ENCODE assay signal across 10 cellular contexts in the genomic region with DNA sequence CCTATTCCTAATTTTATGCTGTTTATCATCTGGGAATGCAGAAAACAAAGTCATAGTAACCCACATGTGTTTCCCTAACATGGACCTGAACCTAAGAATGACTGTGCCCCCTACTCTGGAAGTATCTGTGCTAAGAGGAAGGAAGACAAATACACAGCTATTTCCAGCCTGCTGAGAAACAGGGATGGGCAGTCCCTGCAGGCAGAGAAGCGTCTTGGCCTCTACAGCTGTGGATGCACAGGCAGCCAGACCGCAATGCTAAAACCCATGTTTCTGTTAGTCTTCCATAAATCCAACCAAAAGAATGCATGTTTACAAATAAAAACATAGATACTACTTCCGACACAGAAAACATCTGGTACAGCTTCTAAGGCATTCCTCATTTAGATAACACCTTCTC. TPM values are rescaled to one million over a fixed set of nuclear protein-coding genes. Genes with fewer than 3 reads are reported as not detected.
DNase-seq lines count a peak whose midpoint lies in the region; ATAC-seq, FAIRE-seq and TF ChIP-seq lines count a peak whose summit lies in the region.
"Had no signal": no experiment of that assay in that cellular context is flagged by ENCODE, and none has a peak within 500 bp of the region (broad histone marks: within the 10 kb centered on the region; RNA-seq: fewer than 3 reads in every experiment).

No MANE protein-coding gene starts in this region.

- H3K36me3 Mint-ChIP-seq in activated CD4-positive, alpha-beta T cell treated with anti-CD3 and anti-CD28 coated beads for 36 hours (ENCODE audit: low read depth), result peaks cover 23% of the 10 kb centered on the region

- BruUV-seq in GM12878 (replicated peaks; lab: Mats Ljungman, UMichigan), result no TSS peak
- no TSS peak for BruUV-seq in PC-3 (replicated peaks; lab: Mats Ljungman, UMichigan)

- peak overlapping the region; percentile 96 for H3K27ac Mint-ChIP-seq in activated CD4-positive, alpha-beta T cell treated with anti-CD3 and anti-CD28 coated beads for 36 hours

- no peaks in the 10 kb centered on the region for H3K27me3 Mint-ChIP-seq in activated CD4-positive, alpha-beta T cell treated with anti-CD3 and anti-CD28 coated beads for 36 hours

- no peaks in the 10 kb centered on the region for H4K20me1 ChIP-seq in GM12878 (ENCODE audit: control insufficient read depth, insufficient read depth)
- H4K20me1 ChIP-seq in PC-3 (ENCODE audit: low read length), result no peaks in the 10 kb centered on the region

- H3K4me1 ChIP-seq in GM12878 (ENCODE audit: control insufficient read depth, insufficient read depth, low read length), result peaks cover 36% of the 10 kb centered on the region
- peaks cover 19 to 44% of the 10 kb centered on the region in 2 donors for H3K4me1 ChIP-seq in left lung
- peaks cover 15% of the 10 kb centered on the region for H3K4me1 ChIP-seq in PC-3 (ENCODE audit: insufficient read depth, low read length)

- CTCF ChIA-PET in activated CD4-positive, alpha-beta T cell treated with anti-CD3 and anti-CD28 coated beads for 36 hours (lab: Charles Lee), result interaction anchor here (0.6 to 1.4 kb wide), 8 partner anchors 19 to 191 kb away, joined by 3 to 5 read pairs (median 3); a partner anchor contains a TSS
- CTCF ChIA-PET in GM12878 (lab: Yijun Ruan, JAX), result interaction anchor here (0.8 to 5.3 kb wide), 13 partner anchors 11 to 136 kb away, joined by 3 to 72 read pairs (median 4); a partner anchor contains a TSS
- CTCF ChIA-PET in PC-3 (lab: Charles Lee), result no interaction called here

- ATAC-seq in activated CD4-positive, alpha-beta T cell treated with anti-CD3 and anti-CD28 coated beads for 36 hours, result no peak
- peak; percentile 7; the same call in 2 of the 3 replicates for ATAC-seq in GM12878
- ATAC-seq in left lung, result peak; percentile 59
- ATAC-seq in HG02973 (IDR thresholded peaks at IDR 0.05; ENCODE audit: unreplicated experiment), result no peak
- no peak for ATAC-seq in PC-3

- in situ Hi-C loops in GM12878 (cut with MboI), result no loop called here

- H3K9me2 ChIP-seq in PC-3 (replicated peaks; ENCODE audit: low read length), result no peaks in the 10 kb centered on the region

- H3K4me2 ChIP-seq in GM12878 (ENCODE audit: control insufficient read depth, insufficient read depth), result peak overlapping the region; percentile 85
- H3K4me2 ChIP-seq in PC-3 (ENCODE audit: low read length), result no peak overlapping the region

- no peaks in the 10 kb centered on the region for H3K9me3 Mint-ChIP-seq in activated CD4-positive, alpha-beta T cell treated with anti-CD3 and anti-CD28 coated beads for 36 hours (ENCODE audit: low read depth)

- H3K79me2 ChIP-seq in GM12878 (ENCODE audit: control insufficient read depth, insufficient read depth, low read length) (peaks cover 47% of the 10 kb centered on the region), PC-3 (ENCODE audit: low read length) (no peaks in the 10 kb centered on the region)

- TF ChIP-seq EP300 in GM12878 (IDR thresholded peaks at IDR 0.05; ENCODE audit: borderline replicate concordance in 1 of 2, control insufficient read depth in 1 of 2, low read depth in 2 of 2, low read length in 2 of 2), result no peak; a peak in 1 of 4 replicates

- H3K27me3 ChIP-seq in GM12878 (replicated peaks in 1 of 2; ENCODE audit: control insufficient read depth in 2 of 2, insufficient read depth in 2 of 2, low read length in 1 of 2) (no peaks in the 10 kb centered on the region), left lung (no peaks in the 10 kb centered on the region), PC-3 (ENCODE audit: low read length) (no peaks in the 10 kb centered on the region)

- no peak for TF ChIP-seq RAD21 in GM12878 (IDR thresholded peaks at IDR 0.05; ENCODE audit: insufficient read depth, low read depth, low read length)

- H3K36me3 ChIP-seq in GM12878 (ENCODE audit: control insufficient read depth in 2 of 2, insufficient read depth in 2 of 2, low read length in 1 of 2) (no peaks in the 10 kb centered on the region; a peak in 2 of 4 replicates), left lung (no peaks in the 10 kb centered on the region), PC-3 (ENCODE audit: low read depth, low read length) (no peaks in the 10 kb centered on the region)

- FAIRE-seq in GM12878 (lab: Jason Lieb, UNC), result no peak
- FAIRE-seq: A204.1 had no signal

- intact Hi-C loops in activated CD4-positive, alpha-beta T cell treated with anti-CD3 and anti-CD28 coated beads for 36 hours (cut with DNase I, micrococcal nuclease), result loop anchor here (1.0 to 10.0 kb wide), 8 partner anchors 56 to 388 kb away; a partner anchor contains a TSS
- intact Hi-C loops in GM12878 (cut with micrococcal nuclease; ENCODE audit: unreplicated experiment), result loop anchor here (1.0 to 5.0 kb wide), 5 partner anchors 20 to 196 kb away; a partner anchor contains a TSS
- intact Hi-C loops in left lung (cut with DNase I), result no loop called here
- intact Hi-C loops in PC-3 (cut with micrococcal nuclease), result no loop called here

- peak overlapping the region; percentile 55 for H3K4me3 Mint-ChIP-seq in activated CD4-positive, alpha-beta T cell treated with anti-CD3 and anti-CD28 coated beads for 36 hours

- H3K27ac ChIP-seq in GM12878 (ENCODE audit: control insufficient read depth, insufficient read depth) (peak overlapping the region; percentile 80), left lung (peak overlapping the region; percentile 68 to 78), temporal lobe (ENCODE audit: low read depth, low read length) (peak overlapping the region; percentile 91), PC-3 (ENCODE audit: low read length) (no peak overlapping the region)

- no peak for DNase-seq in activated CD4-positive, alpha-beta T cell treated with anti-CD3 and anti-CD28 coated beads for 36 hours
- no peak for DNase-seq in activated CD4-positive, alpha-beta T cell treated with anti-CD3 and anti-CD28 coated beads for 1 hour
- DNase-seq in GM12878 (ENCODE audit: low read depth, low spot score) (no peak), left lung (peak in 1 of 2 donors; percentile 37), PC-3 (no peak), SIG-M5 treated with dmso at 0.1 percent for 504 hours (lab: John Stamatoyannopoulos, UW; ENCODE audit: unreplicated experiment) (no peak)
- DNase-seq: NCI-H1105 had no signal

- RAD21 ChIA-PET in GM12878 (lab: Charles Lee; ENCODE audit: unreplicated experiment), result interaction anchor here (0.6 to 5.6 kb wide), 21 partner anchors 16 to 950 kb away, joined by 3 to 56 read pairs (median 6); a partner anchor contains a TSS

- WGBS in GM12878 (ENCODE audit: insufficient coverage, insufficient replicate concordance, low lambda C conversion rate, missing lambda C conversion rate), result 98% methylated on average over 3 of the region's 3 CpGs

- SMC1A ChIA-PET in GM12878 (lab: Charles Lee; ENCODE audit: uncharacterized antibody, unreplicated experiment), result interaction anchor here (0.7 to 5.6 kb wide), 23 partner anchors 11 to 230 kb away, joined by 3 to 98 read pairs (median 10); a partner anchor contains a TSS

- no peak for TF ChIP-seq POLR2A in GM12878 (IDR thresholded peaks at IDR 0.05; ENCODE audit: low read depth, low read length)

- TF ChIP-seq CTCF in GM12878 (IDR thresholded peaks at IDR 0.05 in 2 of 3, conservative IDR thresholded peaks at IDR 0.05 in 1 of 3; ENCODE audit: control insufficient read depth in 2 of 3, extremely low read depth in 1 of 3, insufficient read depth in 1 of 3, low read depth in 3 of 3, low read length in 3 of 3) (no peak), left lung (IDR thresholded peaks at IDR 0.05) (no peak), PC-3 (conservative IDR thresholded peaks at IDR 0.05; ENCODE audit: low read depth, low read length) (no peak)

- H2AFZ ChIP-seq in GM12878 (ENCODE audit: control insufficient read depth, low read depth, low read length), result no peak overlapping the region
- H2AFZ ChIP-seq in PC-3 (ENCODE audit: low read length), result no peak overlapping the region

- H3K9ac ChIP-seq in GM12878 (ENCODE audit: control insufficient read depth, insufficient read depth, low read length) (peak overlapping the region; percentile 4; the same call in 1 of the 2 replicates), PC-3 (ENCODE audit: low read length) (no peak overlapping the region)

- H3K9me3 ChIP-seq in GM12878 (replicated peaks; ENCODE audit: control insufficient read depth, insufficient read depth, low read length) (no peaks in the 10 kb centered on the region; the same call in 2 of the 3 replicates), left lung (no peaks in the 10 kb centered on the region), PC-3 (ENCODE audit: low read length) (no peaks in the 10 kb centered on the region)

- POLR2A ChIA-PET in activated CD4-positive, alpha-beta T cell treated with anti-CD3 and anti-CD28 coated beads for 36 hours (lab: Charles Lee), result interaction anchor here (0.6 to 1.3 kb wide), 2 partner anchors 10 to 116 kb away, joined by 3 to 7 read pairs; no protein-coding TSS in a partner anchor
- POLR2A ChIA-PET in GM12878 (lab: Charles Lee), result interaction anchor here (0.8 to 6.0 kb wide), 14 partner anchors 12 to 187 kb away, joined by 3 to 51 read pairs (median 4); a partner anchor contains a TSS
- POLR2A ChIA-PET in PC-3 (lab: Charles Lee; ENCODE audit: unreplicated experiment), result no interaction called here

- H3K4me1 Mint-ChIP-seq in activated CD4-positive, alpha-beta T cell treated with anti-CD3 and anti-CD28 coated beads for 36 hours, result peaks cover 48% of the 10 kb centered on the region

- peak overlapping the region; percentile 30 for H3K4me3 ChIP-seq in GM12878
- H3K4me3 ChIP-seq in left lung, result no peak overlapping the region
- H3K4me3 ChIP-seq in PC-3 (ENCODE audit: low read length), result no peak overlapping the region

- no peaks in the 10 kb centered on the region for H3F3A ChIP-seq in PC-3 (ENCODE audit: low read length, unreplicated experiment)

RNA-seq across cellular contexts. Expression of a gene that starts 56.1 kb away (rescaled TPM):
- 10 to 100 TPM; 39.3 to 40.4 TPM for total RNA-seq in activated CD4-positive, alpha-beta T cell treated with anti-CD3 and anti-CD28 coated beads for 36 hours
- total RNA-seq in GM12878 (2013; cell fraction: nucleolus; rRNA removed), result 142 and 202 TPM in 2 replicates
- total RNA-seq in GM12878 (2014; rRNA removed) (25.1 and 27.3 TPM in 2 replicates), GM12878 (2014; rRNA removed; fragmentation: Illumina TruSeq; extraction: Trizol) (33.0 and 33.9 TPM in 2 replicates), GM12878 (2021) (41.6 and 44.2 TPM in 2 replicates), left lung (10 to 100 TPM; 31.7 to 45.6 TPM), temporal lobe (10.6 TPM), PC-3 (2014; rRNA removed) (4.4 and 6.7 TPM in 2 replicates)
- polyA plus RNA-seq in GM12878 (2011; ENCODE audit: low read depth), result 17.2 TPM
- polyA plus RNA-seq in GM12878 (2011; rRNA removed) (75.3 and 85.8 TPM in 2 replicates), GM12878 (2014; fragmentation: Illumina TruSeq; extraction: Trizol) (36.0 and 39.4 TPM in 2 replicates), GM12878 (2014; fragmentation: Nextera tagmentation; extraction: Ambion mirVana) (1 to 10 TPM; 3.9 to 5.0 TPM), GM12878 (2014; rRNA removed) (24.4 and 28.5 TPM in 2 replicates), GM12878 (2016; fragmentation: Nextera tagmentation; extraction: Ambion mirVana) (1 to 10 TPM; 8.5 to 9.7 TPM)
- polyA plus RNA-seq in GM12878 (2011; cell fraction: cytosol; rRNA removed), result 42.0 and 85.2 TPM in 2 replicates
- 28.8 and 32.3 TPM in 2 replicates for polyA plus RNA-seq in GM12878 (2011; cell fraction: nucleus; rRNA removed)
- 21.7 and 33.5 TPM in 2 replicates for polyA plus RNA-seq in GM12878 (2012)
- polyA minus RNA-seq in GM12878 (2011; rRNA and poly(A)+ RNA removed), result 89.2 and 103 TPM in 2 replicates
- 32.7 and 33.5 TPM in 2 replicates for polyA minus RNA-seq in GM12878 (2011; cell fraction: cytosol; rRNA and poly(A)+ RNA removed)
- polyA minus RNA-seq in GM12878 (2011; cell fraction: nucleus; rRNA and poly(A)+ RNA removed), result 24.2 and 25.1 TPM in 2 replicates

Comparison
In these comparisons a context has a peak if more than half of its experiments do, and no peak if none do; other contexts are left out.
1. ATAC-seq: peak in GM12878 (single experiment) and left lung (single experiment); none in activated CD4-positive, alpha-beta T cell treated with anti-CD3 and anti-CD28 coated beads for 36 hours (single experiment), HG02973 (single experiment) and PC-3 (single experiment).
2. intact Hi-C loops: an anchor here in activated CD4-positive, alpha-beta T cell treated with anti-CD3 and anti-CD28 coated beads for 36 hours (1.0 to 10.0 kb wide) and GM12878 (1.0 to 5.0 kb wide); none called in left lung and PC-3.